In genomic region chr1:155961937-155962336, GRCh38 we compare ENCODE assay signal across 8 cellular contexts. TPM values are rescaled to one million over a fixed set of nuclear protein-coding genes. Genes with fewer than 3 reads are reported as not detected.
DNase-seq lines count a peak whose midpoint lies in the region; ATAC-seq and TF ChIP-seq lines count a peak whose summit lies in the region.

No MANE protein-coding gene starts in this region.

- ATAC-seq in omental fat pad (ENCODE audit: low FRiP score) (peak; percentile 81), HG03432 (IDR thresholded peaks at IDR 0.05; ENCODE audit: unreplicated experiment) (no peak)

- H3K4me3 ChIP-seq in epithelial cell of proximal tubule (ENCODE audit: low read depth, low read length): no peak overlapping the region

- DNase-seq in SK-MEL-5 (ENCODE audit: low read depth, low spot score): peak; percentile 50
- peak; percentile 77 for DNase-seq in epithelial cell of proximal tubule (ENCODE audit: low read depth)
- DNase-seq in omental fat pad (ENCODE audit: low spot score): no peak
- DNase-seq in DMS 273 (lab: John Stamatoyannopoulos, UW; ENCODE audit: unreplicated experiment): no peak
- DNase-seq in stimulated activated CD4-positive, alpha-beta T cell treated with anti-CD3 and anti-CD28 coated beads, Interleukin-2, amount 100 ng/mL, for 48 hours: no peak
- no peak for DNase-seq in NCI-H2227 treated with DMSO at 0.1 percent for 48 hours (lab: John Stamatoyannopoulos, UW)

- TF ChIP-seq CTCF in GM12873 (IDR thresholded peaks at IDR 0.05; ENCODE audit: insufficient read depth, low read depth, low read length, missing control alignments) (peak; percentile 47), epithelial cell of proximal tubule (conservative IDR thresholded peaks at IDR 0.05; ENCODE audit: low read depth, low read length) (peak; percentile 55), omental fat pad (IDR thresholded peaks at IDR 0.05) (no peak)

- in situ Hi-C loops in SK-MEL-5 (cut with HindIII; ENCODE audit: low pct_unique_long_range_greater_than_20kb, low sequenced_read_pairs): no loop called here

RNA-seq across cellular contexts. Expression of gene ARHGEF2, which starts 16.4 kb away (rescaled TPM):
- total RNA-seq in SK-MEL-5 (2014; rRNA removed; shearing (Covaris generic)): 96.1 and 101 TPM in 2 replicates
- polyA plus RNA-seq in SK-MEL-5 (2015; cell fraction: cytosol; rRNA removed): 198 and 222 TPM in 2 replicates
- polyA plus RNA-seq in SK-MEL-5 (2015; cell fraction: nucleus; rRNA removed): 267 and 282 TPM in 2 replicates
- 62.5 and 89.7 TPM in 2 replicates for total RNA-seq in epithelial cell of proximal tubule
- total RNA-seq in omental fat pad: 100 to 1,000 TPM in 2 of 4 donors, 10 to 100 TPM in 2; 89.5 to 151 (median 98.6) TPM

RNA-seq across cellular contexts. Expression of gene RXFP4, which starts 20.5 kb away (rescaled TPM):
- not detected in 2 replicates for total RNA-seq in SK-MEL-5 (2014; rRNA removed; shearing (Covaris generic))
- not detected in 2 replicates for polyA plus RNA-seq in SK-MEL-5 (2015; cell fraction: cytosol; rRNA removed)
- not detected in 2 replicates for polyA plus RNA-seq in SK-MEL-5 (2015; cell fraction: nucleus; rRNA removed)
- total RNA-seq in epithelial cell of proximal tubule (not detected in 2 replicates), omental fat pad (not detected)

RNA-seq across cellular contexts. Expression of gene KHDC4, which starts 27.7 kb away (rescaled TPM):
- total RNA-seq in SK-MEL-5 (2014; rRNA removed; shearing (Covaris generic)): 28.1 and 32.1 TPM in 2 replicates
- polyA plus RNA-seq in SK-MEL-5 (2015; cell fraction: cytosol; rRNA removed): 19.3 and 31.1 TPM in 2 replicates
- polyA plus RNA-seq in SK-MEL-5 (2015; cell fraction: nucleus; rRNA removed): 269 and 309 TPM in 2 replicates
- total RNA-seq in epithelial cell of proximal tubule (30.8 and 36.7 TPM in 2 replicates), omental fat pad (10 to 100 TPM; 28.8 to 54.2 (median 42.7) TPM)

RNA-seq across cellular contexts. Expression of gene RIT1, which starts 50.8 kb away (rescaled TPM):
- total RNA-seq in SK-MEL-5 (2014; rRNA removed; shearing (Covaris generic)): 18.2 and 21.6 TPM in 2 replicates
- 10.0 and 12.8 TPM in 2 replicates for polyA plus RNA-seq in SK-MEL-5 (2015; cell fraction: cytosol; rRNA removed)
- polyA plus RNA-seq in SK-MEL-5 (2015; cell fraction: nucleus; rRNA removed): 19.9 and 46.4 TPM in 2 replicates
- total RNA-seq in epithelial cell of proximal tubule: 16.3 and 17.6 TPM in 2 replicates
- total RNA-seq in omental fat pad: 10 to 100 TPM; 27.1 to 38.5 (median 32.9) TPM

RNA-seq across cellular contexts. Expression of gene SSR2, which starts 58.8 kb away (rescaled TPM):
- total RNA-seq in SK-MEL-5 (2014; rRNA removed; shearing (Covaris generic)): 350 and 401 TPM in 2 replicates
- polyA plus RNA-seq in SK-MEL-5 (2015; cell fraction: cytosol; rRNA removed): 442 and 515 TPM in 2 replicates
- 76.0 and 86.6 TPM in 2 replicates for polyA plus RNA-seq in SK-MEL-5 (2015; cell fraction: nucleus; rRNA removed)
- 450 and 635 TPM in 2 replicates for total RNA-seq in epithelial cell of proximal tubule
- total RNA-seq in omental fat pad: 100 to 1,000 TPM; 197 to 397 (median 308) TPM

Comparison
In these comparisons a context has a peak if more than half of its experiments do, and no peak if none do; other contexts are left out.
1. CTCF ChIP-seq: peak in GM12873 (single experiment) and epithelial cell of proximal tubule (single experiment); none in omental fat pad (0 of 3).
2. DNase-seq: peak in SK-MEL-5 (single experiment) and epithelial cell of proximal tubule (single experiment); none in omental fat pad (single experiment), DMS 273 (single experiment), stimulated activated CD4-positive, alpha-beta T cell treated with anti-CD3 and anti-CD28 coated beads, Interleukin-2, amount 100 ng/mL, for 48 hours (0 of 2) and NCI-H2227 treated with DMSO at 0.1 percent for 48 hours (single experiment).